27 cellular contexts compared by ENCODE assay signal in the genomic region with DNA sequence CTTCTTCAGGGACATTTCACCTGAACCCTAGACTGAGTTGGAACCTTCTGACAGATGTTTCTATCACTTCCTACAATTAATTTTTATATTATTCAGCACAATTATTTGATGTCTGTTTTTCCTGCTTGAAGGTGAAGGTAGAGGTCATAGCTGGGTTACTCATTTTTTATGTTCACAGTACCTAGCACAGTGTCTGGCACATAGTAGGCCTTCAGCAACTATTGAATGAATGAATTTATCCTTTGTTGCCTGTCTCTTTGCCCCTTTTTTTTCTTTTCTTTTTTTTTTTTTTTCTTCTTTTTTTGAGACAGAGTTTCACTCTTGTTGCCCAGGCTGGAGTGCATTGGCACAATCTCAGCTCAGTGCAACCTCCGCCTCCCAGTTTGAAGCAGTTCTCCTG.
"Had no signal": no experiment of that assay in that cellular context is flagged by ENCODE, and none has a peak within 500 bp of the region (broad histone marks: within the 10 kb centered on the region; RNA-seq: fewer than 3 reads in every experiment).

No MANE protein-coding gene starts in this region.

- H3K4me1 Mint-ChIP-seq: activated B cell treated with CpG ODN at 0.5 μM for 24 hours; activated naive CD8-positive, alpha-beta T cell treated with anti-CD3 and anti-CD28 coated beads, Interleukin-2, amount 10 ng/mL, durations not matched to agents 7 days and 5 days; activated T-helper 17 cell treated with anti-CD3 and anti-CD28 coated beads, Interleukin-2, amount 50 U/mL, for 72 hours; brain; endodermal cell had no signal

- ATAC-seq: activated CD4-positive, CD25-positive, alpha-beta regulatory T cell treated with anti-CD3 and anti-CD28 coated beads, Interleukin-2, amount 50 U/mL, for 24 hours; activated T-cell treated with anti-CD3 and anti-CD28 coated beads, Interleukin-2, amount 50 U/mL, for 4 hours; activated T-helper 17 cell treated with anti-CD3 and anti-CD28 coated beads, Interleukin-2, amount 50 U/mL, for 72 hours; esophagus mucosa had no signal

- H3K36me3 ChIP-seq: breast epithelium had no signal

- H3K4me3 ChIP-seq: ascending aorta, breast epithelium, cardiac muscle cell, coronary artery, dorsolateral prefrontal cortex had no signal

- H3K27me3 ChIP-seq: ascending aorta, breast epithelium, cardiac muscle cell, dorsolateral prefrontal cortex had no signal

- H3K9me3 ChIP-seq: ascending aorta, breast epithelium had no signal

- DNase-seq: activated B cell treated with CpG ODN at 0.5 μM for 24 hours; activated CD4-positive, alpha-beta memory T cell treated with anti-CD3 and anti-CD28 coated beads for 36 hours; activated CD4-positive, alpha-beta T cell treated with anti-CD3 and anti-CD28 coated beads, Interleukin-2, amount 10 ng/mL, durations not matched to agents 24 days and 14 days; activated CD8-positive, alpha-beta memory T cell treated with anti-CD3 and anti-CD28 coated beads for 24 hours; activated effector memory CD4-positive, alpha-beta T cell treated with Interleukin-2 at 50 U/mL for 16 hours; activated gamma-delta T cell treated with Interleukin-2 at 50 U/mL for 16 hours; activated naive CD4-positive, alpha-beta T cell treated with anti-CD3 and anti-CD28 coated beads, Interleukin-2, amount 50 U/mL, for 16 hours; activated naive CD4-positive, alpha-beta T cell treated with Interleukin-2 at 50 U/mL for 16 hours; activated naive CD8-positive, alpha-beta T cell treated with anti-CD3 and anti-CD28 coated beads, Interleukin-2, amount 10 ng/mL, durations not matched to agents 7 days and 5 days; activated T-cell treated with anti-CD3 and anti-CD28 coated beads, Interleukin-2, amount 50 U/mL, for 4 hours; central memory CD4-positive, alpha-beta T cell; dorsolateral prefrontal cortex; effector memory CD4-positive, alpha-beta T cell; endodermal cell; foreskin fibroblast; head of caudate nucleus; T1000; WERI-Rb-1 had no signal

- H3K4me1 ChIP-seq: ascending aorta, breast epithelium had no signal

- H3K4me3 Mint-ChIP-seq: activated B cell treated with CpG ODN at 0.5 μM for 24 hours; activated CD4-positive, alpha-beta memory T cell treated with anti-CD3 and anti-CD28 coated beads for 36 hours; activated CD4-positive, alpha-beta T cell treated with anti-CD3 and anti-CD28 coated beads, Interleukin-2, amount 10 ng/mL, durations not matched to agents 24 days and 14 days; activated naive CD8-positive, alpha-beta T cell treated with anti-CD3 and anti-CD28 coated beads, Interleukin-2, amount 10 ng/mL, durations not matched to agents 7 days and 5 days; activated T-cell treated with anti-CD3 and anti-CD28 coated beads, Interleukin-2, amount 50 U/mL, for 4 hours; activated T-helper 17 cell treated with anti-CD3 and anti-CD28 coated beads, Interleukin-2, amount 50 U/mL, for 72 hours; brain; dendritic cell treated with granulocyte-macrophage colony-stimulating factor and Interleukin-4, amounts not matched to agents 40 ng/mL and 50 ng/mL, for 4 days; endodermal cell had no signal

- H3K9me3 Mint-ChIP-seq: activated B cell treated with CpG ODN at 0.5 μM for 24 hours; activated CD4-positive, alpha-beta memory T cell treated with anti-CD3 and anti-CD28 coated beads for 36 hours; activated CD4-positive, alpha-beta T cell treated with anti-CD3 and anti-CD28 coated beads, Interleukin-2, amount 10 ng/mL, durations not matched to agents 24 days and 14 days; activated naive CD8-positive, alpha-beta T cell treated with anti-CD3 and anti-CD28 coated beads, Interleukin-2, amount 10 ng/mL, durations not matched to agents 7 days and 5 days; activated T-cell treated with anti-CD3 and anti-CD28 coated beads, Interleukin-2, amount 50 U/mL, for 4 hours; activated T-helper 17 cell treated with anti-CD3 and anti-CD28 coated beads, Interleukin-2, amount 50 U/mL, for 72 hours; brain; dendritic cell treated with granulocyte-macrophage colony-stimulating factor and Interleukin-4, amounts not matched to agents 40 ng/mL and 50 ng/mL, for 4 days; endodermal cell had no signal

- H3K27me3 Mint-ChIP-seq: activated B cell treated with CpG ODN at 0.5 μM for 24 hours; activated CD4-positive, alpha-beta memory T cell treated with anti-CD3 and anti-CD28 coated beads for 36 hours; activated CD4-positive, alpha-beta T cell treated with anti-CD3 and anti-CD28 coated beads, Interleukin-2, amount 10 ng/mL, durations not matched to agents 24 days and 14 days; activated naive CD8-positive, alpha-beta T cell treated with anti-CD3 and anti-CD28 coated beads, Interleukin-2, amount 10 ng/mL, durations not matched to agents 7 days and 5 days; activated T-helper 17 cell treated with anti-CD3 and anti-CD28 coated beads, Interleukin-2, amount 50 U/mL, for 72 hours; brain; dendritic cell treated with granulocyte-macrophage colony-stimulating factor and Interleukin-4, amounts not matched to agents 40 ng/mL and 50 ng/mL, for 4 days had no signal

- H3K27ac Mint-ChIP-seq: activated B cell treated with CpG ODN at 0.5 μM for 24 hours; activated CD4-positive, alpha-beta memory T cell treated with anti-CD3 and anti-CD28 coated beads for 36 hours; activated naive CD8-positive, alpha-beta T cell treated with anti-CD3 and anti-CD28 coated beads, Interleukin-2, amount 10 ng/mL, durations not matched to agents 7 days and 5 days; brain; dendritic cell treated with granulocyte-macrophage colony-stimulating factor and Interleukin-4, amounts not matched to agents 40 ng/mL and 50 ng/mL, for 4 days; endodermal cell had no signal

- H3K27ac ChIP-seq: ascending aorta, breast epithelium, cardiac muscle cell, coronary artery, dorsolateral prefrontal cortex, WERI-Rb-1 had no signal
